Comparison of ENCODE assay signal across 13 cellular contexts in genomic region chr4:147017081-147017480, GRCh38.
"Had no signal": no experiment of that assay in that cellular context is flagged by ENCODE, and none has a peak within 500 bp of the region (broad histone marks: within the 10 kb centered on the region; RNA-seq: fewer than 3 reads in every experiment).

No MANE protein-coding gene starts in this region.

- FAIRE-seq: urothelium cell line had no signal

- H3K27me3 ChIP-seq: gastrocnemius medialis had no signal

- H3K27me3 Mint-ChIP-seq: activated naive CD4-positive, alpha-beta T cell treated with anti-CD3 and anti-CD28 coated beads, Interleukin-2, amount 50 U/mL, for 24 hours had no signal

- H3K27ac Mint-ChIP-seq: activated CD4-positive, alpha-beta T cell treated with anti-CD3 and anti-CD28 coated beads, Interleukin-2, amount 10 ng/mL, durations not matched to agents 7 days and 5 days; activated naive CD4-positive, alpha-beta T cell treated with anti-CD3 and anti-CD28 coated beads, Interleukin-2, amount 50 U/mL, for 24 hours; brain; endodermal cell; mesothelial cell of epicardium; T-helper 17 cell had no signal

- DNase-seq: activated CD4-positive, alpha-beta T cell treated with anti-CD3 and anti-CD28 coated beads, Interleukin-2, amount 10 ng/mL, durations not matched to agents 7 days and 5 days; activated CD4-positive, CD25-positive, alpha-beta regulatory T cell; amygdala; endodermal cell; gastrocnemius medialis; kidney glomerular epithelial cell; stimulated activated CD4-positive, alpha-beta T cell treated with anti-CD3 and anti-CD28 coated beads, Interleukin-4, amount 100 ng/mL, for 1 hour; T-helper 17 cell had no signal

- H3K9me3 Mint-ChIP-seq: activated CD4-positive, alpha-beta T cell treated with anti-CD3 and anti-CD28 coated beads, Interleukin-2, amount 10 ng/mL, durations not matched to agents 7 days and 5 days; activated naive CD4-positive, alpha-beta T cell treated with anti-CD3 and anti-CD28 coated beads, Interleukin-2, amount 50 U/mL, for 24 hours; endodermal cell; neural crest cell had no signal

- H3K9me3 ChIP-seq: gastrocnemius medialis had no signal

- H3K36me3 Mint-ChIP-seq: activated naive CD4-positive, alpha-beta T cell treated with anti-CD3 and anti-CD28 coated beads, Interleukin-2, amount 50 U/mL, for 24 hours; brain; mesothelial cell of epicardium had no signal

- H3K36me3 ChIP-seq: gastrocnemius medialis had no signal

- H3K4me3 ChIP-seq: gastrocnemius medialis had no signal

- H3K4me1 Mint-ChIP-seq: activated CD4-positive, alpha-beta T cell treated with anti-CD3 and anti-CD28 coated beads, Interleukin-2, amount 10 ng/mL, durations not matched to agents 7 days and 5 days; activated naive CD4-positive, alpha-beta T cell treated with anti-CD3 and anti-CD28 coated beads, Interleukin-2, amount 50 U/mL, for 24 hours; T-helper 17 cell had no signal

- H3K27ac ChIP-seq: gastrocnemius medialis had no signal

- H3K4me1 ChIP-seq: gastrocnemius medialis had no signal

- H3K4me3 Mint-ChIP-seq: activated CD4-positive, alpha-beta T cell treated with anti-CD3 and anti-CD28 coated beads, Interleukin-2, amount 10 ng/mL, durations not matched to agents 7 days and 5 days; activated naive CD4-positive, alpha-beta T cell treated with anti-CD3 and anti-CD28 coated beads, Interleukin-2, amount 50 U/mL, for 24 hours; brain; endodermal cell; mesothelial cell of epicardium; neural crest cell; T-helper 17 cell had no signal

- ATAC-seq: gastrocnemius medialis, T-helper 17 cell had no signal
